ENCODE assay signal across 2 cellular contexts in genomic region chr14:104091061-104091926, GRCh38.
TF ChIP-seq lines count a peak whose summit lies in the region.

No MANE protein-coding gene starts in this region.

TF ChIP-seq in SK-N-SH, 30 proteins besides CTCF, POLR2A, EP300 and RAD21 (continued from another document):
- TF ChIP-seq, protein P1, sequence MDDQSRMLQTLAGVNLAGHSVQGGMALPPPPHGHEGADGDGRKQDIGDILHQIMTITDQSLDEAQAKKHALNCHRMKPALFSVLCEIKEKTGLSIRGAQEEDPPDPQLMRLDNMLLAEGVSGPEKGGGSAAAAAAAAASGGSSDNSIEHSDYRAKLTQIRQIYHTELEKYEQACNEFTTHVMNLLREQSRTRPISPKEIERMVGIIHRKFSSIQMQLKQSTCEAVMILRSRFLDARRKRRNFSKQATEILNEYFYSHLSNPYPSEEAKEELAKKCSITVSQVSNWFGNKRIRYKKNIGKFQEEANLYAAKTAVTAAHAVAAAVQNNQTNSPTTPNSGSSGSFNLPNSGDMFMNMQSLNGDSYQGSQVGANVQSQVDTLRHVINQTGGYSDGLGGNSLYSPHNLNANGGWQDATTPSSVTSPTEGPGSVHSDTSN (IDR thresholded peaks at IDR 0.05), result no peak
- TF ChIP-seq FOXJ3 (CRISPR knock-in tag; IDR thresholded peaks at IDR 0.05) (no peak), FOXM1 (IDR thresholded peaks at IDR 0.05; ENCODE audit: low read depth) (no peak), CHD2 (IDR thresholded peaks at IDR 0.05; ENCODE audit: low read length, partially characterized antibody) (no peak), MXI1 (IDR thresholded peaks at IDR 0.05; ENCODE audit: low read depth, low read length) (no peak), RCOR1 (IDR thresholded peaks at IDR 0.05; ENCODE audit: low read length) (no peak), IRF3 (IDR thresholded peaks at IDR 0.05; ENCODE audit: low read depth, low read length) (no peak), GABPA (IDR thresholded peaks at IDR 0.05; ENCODE audit: low read depth) (no peak), MEF2A (IDR thresholded peaks at IDR 0.05; ENCODE audit: borderline replicate concordance, low read depth) (no peak), SIN3A (IDR thresholded peaks at IDR 0.05; ENCODE audit: borderline replicate concordance, low read depth, low read length) (no peak), TEAD4 (IDR thresholded peaks at IDR 0.05; ENCODE audit: borderline replicate concordance, insufficient read depth) (no peak), FOSL2 (IDR thresholded peaks at IDR 0.05; ENCODE audit: borderline replicate concordance, low read depth) (no peak), ELF1 (IDR thresholded peaks at IDR 0.05) (no peak), GATA2 (CRISPR knock-in tag; IDR thresholded peaks at IDR 0.05) (no peak)
- TF ChIP-seq, protein P2, sequence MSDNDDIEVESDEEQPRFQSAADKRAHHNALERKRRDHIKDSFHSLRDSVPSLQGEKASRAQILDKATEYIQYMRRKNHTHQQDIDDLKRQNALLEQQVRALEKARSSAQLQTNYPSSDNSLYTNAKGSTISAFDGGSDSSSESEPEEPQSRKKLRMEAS (IDR thresholded peaks at IDR 0.05; ENCODE audit: low read depth), result no peak

TF ChIP-seq in SK-N-SH treated with all-trans-retinoic acid at 6 μM for 48 hours, 23 proteins besides CTCF, POLR2A, EP300 and RAD21 (continued from another document):
- TF ChIP-seq CSRNP3 (CRISPR knock-in tag; IDR thresholded peaks at IDR 0.05) (no peak), PPARA (CRISPR knock-in tag; IDR thresholded peaks at IDR 0.05; ENCODE audit: borderline replicate concordance) (no peak), ZFP30 (CRISPR knock-in tag; IDR thresholded peaks at IDR 0.05) (no peak), RARB (CRISPR knock-in tag; IDR thresholded peaks at IDR 0.05) (no peak), ZNF70 (CRISPR knock-in tag; IDR thresholded peaks at IDR 0.05) (no peak)
